8 cellular contexts compared by ENCODE assay signal in genomic region chr19:20661150-20661819, GRCh38. TPM values are rescaled to one million over a fixed set of nuclear protein-coding genes. Genes with fewer than 3 reads are reported as not detected.
DNase-seq lines count a peak whose midpoint lies in the region; ATAC-seq lines count a peak whose summit lies in the region.

Gene ZNF626, minus strand, starts transcription at chr19:20661571. Its CDS starts 125 bp downstream, at chr19:20661446.

- H3K4me1 Mint-ChIP-seq in CD8-positive, alpha-beta memory T cell, result peaks cover 51 to 81% (median 57%) of the 10 kb centered on the region in 3 donors

- peak within 1 kb of the TSS; percentile 81 for H3K27ac ChIP-seq in CD8-positive, alpha-beta memory T cell (ENCODE audit: low read depth, low read length)
- H3K27ac ChIP-seq in layer of hippocampus (ENCODE audit: low read depth, low read length), result peak within 1 kb of the TSS; percentile 69

- peaks cover 7 to 27% (median 12%) of the 10 kb centered on the region in 5 donors for H3K9me3 Mint-ChIP-seq in CD8-positive, alpha-beta memory T cell

- CTCF ChIA-PET in CD8-positive, alpha-beta memory T cell (lab: Charles Lee), result interaction anchor here (0.8 to 3.3 kb wide), 2 partner anchors 96 to 119 kb away, joined by 3 to 14 read pairs; partner anchors contain the start of gene ZNF737

- H3K27me3 ChIP-seq in CD8-positive, alpha-beta memory T cell (ENCODE audit: insufficient read depth, low read length, poor library complexity, severe bottlenecking), result no peaks in the 10 kb centered on the region
- H3K27me3 ChIP-seq in layer of hippocampus (ENCODE audit: control insufficient read depth, insufficient read depth, low read length), result no peaks in the 10 kb centered on the region

- H3K9me3 ChIP-seq in CD8-positive, alpha-beta memory T cell (ENCODE audit: low read length), result peaks cover 4% of the 10 kb centered on the region

- peaks cover 7% of the 10 kb centered on the region for H3K4me1 ChIP-seq in CD8-positive, alpha-beta memory T cell (ENCODE audit: insufficient read depth, low read length)

- H3K36me3 Mint-ChIP-seq in CD8-positive, alpha-beta memory T cell, result peaks cover 14 to 42% (median 30%) of the 10 kb centered on the region in 3 donors

- peaks cover 0 to 1% of the 10 kb centered on the region in 2 donors for H3K27me3 Mint-ChIP-seq in CD8-positive, alpha-beta memory T cell

- peak within 1 kb of the TSS; percentile 92 to 98 (median 94) for H3K4me3 Mint-ChIP-seq in CD8-positive, alpha-beta memory T cell

- H3K27ac Mint-ChIP-seq in CD8-positive, alpha-beta memory T cell, result peak within 1 kb of the TSS; percentile 82 to 97 (median 96)

- H3K36me3 ChIP-seq in CD8-positive, alpha-beta memory T cell (ENCODE audit: insufficient read depth, low read length), result no peaks in the 10 kb centered on the region

- DNase-seq in CD8-positive, alpha-beta memory T cell, result peak; percentile 84 to 96 (median 89)
- peak; percentile 77 to 89 for DNase-seq in NCI-H187 (lab: John Stamatoyannopoulos, UW)
- DNase-seq in activated CD4-positive, alpha-beta T cell treated with anti-CD3 and anti-CD28 coated beads, Interleukin-2, amount 50 U/mL, for 1 hour, result peak; percentile 85
- peak; percentile 90 for DNase-seq in dedifferentiated amniotic fluid mesenchymal stem cell (ENCODE audit: extremely low spot score)
- peak; percentile 72 to 78 for DNase-seq in stimulated activated CD4-positive, alpha-beta T cell treated with anti-CD3 and anti-CD28 coated beads, Interleukin-15, amount 100 ng/mL, for 1 hour (ENCODE audit: low read depth in 1 of 2, low spot score in 1 of 2)
- no peak for DNase-seq in SIG-M5 treated with dmso at 0.1 percent for 504 hours (lab: John Stamatoyannopoulos, UW; ENCODE audit: unreplicated experiment)

- ATAC-seq in GM21737 (IDR thresholded peaks at IDR 0.05; ENCODE audit: unreplicated experiment), result peak; percentile 89

- POLR2A ChIA-PET in CD8-positive, alpha-beta memory T cell (lab: Charles Lee), result interaction anchor here (0.8 to 1.9 kb wide), 6 partner anchors 57 to 480 kb away, joined by 3 to 30 read pairs (median 6); partner anchors contain the start of genes ZNF431, ZNF66, ZNF737 and ZNF85

- peak within 1 kb of the TSS; percentile 93 for H3K4me3 ChIP-seq in CD8-positive, alpha-beta memory T cell (ENCODE audit: low read length)

RNA-seq across cellular contexts. Expression of gene ZNF626, which starts in this region (rescaled TPM):
- total RNA-seq in CD8-positive, alpha-beta memory T cell, result 10 to 100 TPM in 1 of 2 experiments, 1 to 10 TPM in 1; 9.9 to 11.2 TPM
- polyA plus RNA-seq in CD8-positive, alpha-beta memory T cell, result 17.4 TPM
